Comparison of ENCODE assay signal across 1 cellular context in the genomic region with DNA sequence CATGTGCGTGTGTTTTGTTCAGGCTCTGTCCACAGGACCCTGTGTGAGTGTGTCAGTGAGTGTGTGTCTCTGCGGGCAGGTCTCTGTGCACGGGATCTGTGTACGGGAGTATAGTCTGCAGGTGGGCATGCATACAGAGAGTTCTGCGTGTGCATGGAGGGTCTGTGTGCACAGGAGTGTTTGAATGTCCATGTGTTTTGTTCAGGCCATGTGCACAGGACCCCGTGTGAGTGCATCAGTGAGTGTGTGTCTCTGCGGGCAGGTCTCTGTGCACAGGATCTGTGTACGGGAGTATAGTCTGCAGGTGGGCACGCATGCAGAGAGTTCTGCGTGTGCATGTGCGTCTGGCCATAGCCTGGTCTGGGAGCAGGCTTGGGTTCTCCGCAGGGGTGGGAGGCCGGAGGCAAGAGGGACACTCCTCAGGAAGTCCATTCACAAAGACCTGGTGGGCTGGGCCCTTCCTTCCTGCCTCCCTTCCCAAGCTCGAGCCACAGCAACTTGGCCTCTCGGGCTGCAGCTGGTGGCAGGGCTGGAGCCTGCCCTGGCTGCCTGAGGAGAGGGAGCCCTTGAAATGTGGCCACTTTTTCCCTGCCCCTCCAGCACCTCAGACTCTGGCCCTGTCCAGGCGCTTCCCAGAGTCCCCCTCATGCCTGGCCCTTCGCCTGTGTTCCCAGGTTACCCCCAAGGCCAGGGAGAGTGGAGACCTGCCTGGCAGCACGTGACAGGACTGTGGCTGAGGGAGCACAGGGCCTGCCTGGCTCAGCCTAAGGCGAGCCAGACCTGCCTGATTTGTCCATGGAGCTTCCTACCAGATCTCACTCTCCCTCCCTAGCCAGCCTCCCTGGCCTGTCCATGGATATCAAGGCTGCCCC.
TF ChIP-seq lines count a peak whose summit lies in the region.

No MANE protein-coding gene starts in this region.

TF ChIP-seq in HepG2, 621 proteins besides CTCF, POLR2A, EP300 and RAD21 (continued from another document and continues in another):
- TF ChIP-seq MLX (CRISPR knock-in tag; IDR thresholded peaks at IDR 0.05), result peak; percentile 59; the same call in 1 of the 2 replicates
- no peak for TF ChIP-seq FOSL1 (CRISPR knock-in tag; IDR thresholded peaks at IDR 0.05; ENCODE audit: borderline replicate concordance)
- TF ChIP-seq, protein P1, sequence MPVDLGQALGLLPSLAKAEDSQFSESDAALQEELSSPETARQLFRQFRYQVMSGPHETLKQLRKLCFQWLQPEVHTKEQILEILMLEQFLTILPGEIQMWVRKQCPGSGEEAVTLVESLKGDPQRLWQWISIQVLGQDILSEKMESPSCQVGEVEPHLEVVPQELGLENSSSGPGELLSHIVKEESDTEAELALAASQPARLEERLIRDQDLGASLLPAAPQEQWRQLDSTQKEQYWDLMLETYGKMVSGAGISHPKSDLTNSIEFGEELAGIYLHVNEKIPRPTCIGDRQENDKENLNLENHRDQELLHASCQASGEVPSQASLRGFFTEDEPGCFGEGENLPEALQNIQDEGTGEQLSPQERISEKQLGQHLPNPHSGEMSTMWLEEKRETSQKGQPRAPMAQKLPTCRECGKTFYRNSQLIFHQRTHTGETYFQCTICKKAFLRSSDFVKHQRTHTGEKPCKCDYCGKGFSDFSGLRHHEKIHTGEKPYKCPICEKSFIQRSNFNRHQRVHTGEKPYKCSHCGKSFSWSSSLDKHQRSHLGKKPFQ (CRISPR knock-in tag; IDR thresholded peaks at IDR 0.05; ENCODE audit: insufficient replicate concordance), result no peak
- TF ChIP-seq ZNF629 (CRISPR knock-in tag; conservative IDR thresholded peaks at IDR 0.05), result 0 out of 2 replicates have a peak, but pooled peaks have one; percentile 19
- no peak for TF ChIP-seq NFYC (CRISPR knock-in tag; IDR thresholded peaks at IDR 0.05)
- no peak for TF ChIP-seq ZNF530 (CRISPR knock-in tag; IDR thresholded peaks at IDR 0.05; ENCODE audit: low read depth)
- no peak for TF ChIP-seq ESRRA (CRISPR knock-in tag; IDR thresholded peaks at IDR 0.05; ENCODE audit: low read depth)
- TF ChIP-seq, protein P2, sequence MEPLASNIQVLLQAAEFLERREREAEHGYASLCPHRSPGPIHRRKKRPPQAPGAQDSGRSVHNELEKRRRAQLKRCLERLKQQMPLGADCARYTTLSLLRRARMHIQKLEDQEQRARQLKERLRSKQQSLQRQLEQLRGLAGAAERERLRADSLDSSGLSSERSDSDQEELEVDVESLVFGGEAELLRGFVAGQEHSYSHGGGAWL (CRISPR knock-in tag; IDR thresholded peaks at IDR 0.05), result peak; percentile 75; the same call in 1 of the 2 replicates
- TF ChIP-seq, protein P3, sequence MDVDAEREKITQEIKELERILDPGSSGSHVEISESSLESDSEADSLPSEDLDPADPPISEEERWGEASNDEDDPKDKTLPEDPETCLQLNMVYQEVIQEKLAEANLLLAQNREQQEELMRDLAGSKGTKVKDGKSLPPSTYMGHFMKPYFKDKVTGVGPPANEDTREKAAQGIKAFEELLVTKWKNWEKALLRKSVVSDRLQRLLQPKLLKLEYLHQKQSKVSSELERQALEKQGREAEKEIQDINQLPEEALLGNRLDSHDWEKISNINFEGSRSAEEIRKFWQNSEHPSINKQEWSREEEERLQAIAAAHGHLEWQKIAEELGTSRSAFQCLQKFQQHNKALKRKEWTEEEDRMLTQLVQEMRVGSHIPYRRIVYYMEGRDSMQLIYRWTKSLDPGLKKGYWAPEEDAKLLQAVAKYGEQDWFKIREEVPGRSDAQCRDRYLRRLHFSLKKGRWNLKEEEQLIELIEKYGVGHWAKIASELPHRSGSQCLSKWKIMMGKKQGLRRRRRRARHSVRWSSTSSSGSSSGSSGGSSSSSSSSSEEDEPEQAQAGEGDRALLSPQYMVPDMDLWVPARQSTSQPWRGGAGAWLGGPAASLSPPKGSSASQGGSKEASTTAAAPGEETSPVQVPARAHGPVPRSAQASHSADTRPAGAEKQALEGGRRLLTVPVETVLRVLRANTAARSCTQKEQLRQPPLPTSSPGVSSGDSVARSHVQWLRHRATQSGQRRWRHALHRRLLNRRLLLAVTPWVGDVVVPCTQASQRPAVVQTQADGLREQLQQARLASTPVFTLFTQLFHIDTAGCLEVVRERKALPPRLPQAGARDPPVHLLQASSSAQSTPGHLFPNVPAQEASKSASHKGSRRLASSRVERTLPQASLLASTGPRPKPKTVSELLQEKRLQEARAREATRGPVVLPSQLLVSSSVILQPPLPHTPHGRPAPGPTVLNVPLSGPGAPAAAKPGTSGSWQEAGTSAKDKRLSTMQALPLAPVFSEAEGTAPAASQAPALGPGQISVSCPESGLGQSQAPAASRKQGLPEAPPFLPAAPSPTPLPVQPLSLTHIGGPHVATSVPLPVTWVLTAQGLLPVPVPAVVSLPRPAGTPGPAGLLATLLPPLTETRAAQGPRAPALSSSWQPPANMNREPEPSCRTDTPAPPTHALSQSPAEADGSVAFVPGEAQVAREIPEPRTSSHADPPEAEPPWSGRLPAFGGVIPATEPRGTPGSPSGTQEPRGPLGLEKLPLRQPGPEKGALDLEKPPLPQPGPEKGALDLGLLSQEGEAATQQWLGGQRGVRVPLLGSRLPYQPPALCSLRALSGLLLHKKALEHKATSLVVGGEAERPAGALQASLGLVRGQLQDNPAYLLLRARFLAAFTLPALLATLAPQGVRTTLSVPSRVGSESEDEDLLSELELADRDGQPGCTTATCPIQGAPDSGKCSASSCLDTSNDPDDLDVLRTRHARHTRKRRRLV (CRISPR knock-in tag; IDR thresholded peaks at IDR 0.05), result no peak
- no peak for TF ChIP-seq SMARCC2 (IDR thresholded peaks at IDR 0.05)
- TF ChIP-seq AKAP8 (CRISPR knock-in tag; IDR thresholded peaks at IDR 0.05), result no peak
- no peak for TF ChIP-seq MTF2 (CRISPR knock-in tag; IDR thresholded peaks at IDR 0.05; ENCODE audit: borderline replicate concordance)
- TF ChIP-seq ZNF605 (CRISPR knock-in tag; IDR thresholded peaks at IDR 0.05), result no peak
- TF ChIP-seq FOXP1 (IDR thresholded peaks at IDR 0.05), result no peak
- no peak for TF ChIP-seq FOXP1 (CRISPR knock-in tag; IDR thresholded peaks at IDR 0.05)
- no peak for TF ChIP-seq KDM3A (CRISPR knock-in tag; IDR thresholded peaks at IDR 0.05; ENCODE audit: low read depth)
- TF ChIP-seq SUZ12 (IDR thresholded peaks at IDR 0.05; ENCODE audit: low read depth, low read length), result no peak
- TF ChIP-seq ZBTB49 (CRISPR knock-in tag; IDR thresholded peaks at IDR 0.05; ENCODE audit: borderline replicate concordance), result no peak
- TF ChIP-seq HOXA5 (CRISPR knock-in tag; IDR thresholded peaks at IDR 0.05), result no peak
- TF ChIP-seq ZNF660 (CRISPR knock-in tag; IDR thresholded peaks at IDR 0.05; ENCODE audit: borderline replicate concordance, low read depth), result no peak
- TF ChIP-seq NFRKB (IDR thresholded peaks at IDR 0.05), result no peak
- TF ChIP-seq, protein P4, sequence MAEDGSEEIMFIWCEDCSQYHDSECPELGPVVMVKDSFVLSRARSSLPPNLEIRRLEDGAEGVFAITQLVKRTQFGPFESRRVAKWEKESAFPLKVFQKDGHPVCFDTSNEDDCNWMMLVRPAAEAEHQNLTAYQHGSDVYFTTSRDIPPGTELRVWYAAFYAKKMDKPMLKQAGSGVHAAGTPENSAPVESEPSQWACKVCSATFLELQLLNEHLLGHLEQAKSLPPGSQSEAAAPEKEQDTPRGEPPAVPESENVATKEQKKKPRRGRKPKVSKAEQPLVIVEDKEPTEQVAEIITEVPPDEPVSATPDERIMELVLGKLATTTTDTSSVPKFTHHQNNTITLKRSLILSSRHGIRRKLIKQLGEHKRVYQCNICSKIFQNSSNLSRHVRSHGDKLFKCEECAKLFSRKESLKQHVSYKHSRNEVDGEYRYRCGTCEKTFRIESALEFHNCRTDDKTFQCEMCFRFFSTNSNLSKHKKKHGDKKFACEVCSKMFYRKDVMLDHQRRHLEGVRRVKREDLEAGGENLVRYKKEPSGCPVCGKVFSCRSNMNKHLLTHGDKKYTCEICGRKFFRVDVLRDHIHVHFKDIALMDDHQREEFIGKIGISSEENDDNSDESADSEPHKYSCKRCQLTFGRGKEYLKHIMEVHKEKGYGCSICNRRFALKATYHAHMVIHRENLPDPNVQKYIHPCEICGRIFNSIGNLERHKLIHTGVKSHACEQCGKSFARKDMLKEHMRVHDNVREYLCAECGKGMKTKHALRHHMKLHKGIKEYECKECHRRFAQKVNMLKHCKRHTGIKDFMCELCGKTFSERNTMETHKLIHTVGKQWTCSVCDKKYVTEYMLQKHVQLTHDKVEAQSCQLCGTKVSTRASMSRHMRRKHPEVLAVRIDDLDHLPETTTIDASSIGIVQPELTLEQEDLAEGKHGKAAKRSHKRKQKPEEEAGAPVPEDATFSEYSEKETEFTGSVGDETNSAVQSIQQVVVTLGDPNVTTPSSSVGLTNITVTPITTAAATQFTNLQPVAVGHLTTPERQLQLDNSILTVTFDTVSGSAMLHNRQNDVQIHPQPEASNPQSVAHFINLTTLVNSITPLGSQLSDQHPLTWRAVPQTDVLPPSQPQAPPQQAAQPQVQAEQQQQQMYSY (CRISPR knock-in tag; IDR thresholded peaks at IDR 0.05), result no peak
- TF ChIP-seq NR1H2 (CRISPR knock-in tag; IDR thresholded peaks at IDR 0.05; ENCODE audit: borderline replicate concordance, low read depth), result no peak
- no peak for TF ChIP-seq EZH2 (conservative IDR thresholded peaks at IDR 0.05; ENCODE audit: low read depth, low read length)
- TF ChIP-seq ZFY (CRISPR knock-in tag; IDR thresholded peaks at IDR 0.05), result peak; percentile 88
- TF ChIP-seq ZBTB26 (CRISPR knock-in tag; IDR thresholded peaks at IDR 0.05; ENCODE audit: borderline replicate concordance), result peak; percentile 75
- no peak for TF ChIP-seq GMEB1 (CRISPR knock-in tag; IDR thresholded peaks at IDR 0.05; ENCODE audit: borderline replicate concordance)
- TF ChIP-seq AHR (CRISPR knock-in tag; IDR thresholded peaks at IDR 0.05), result no peak; the same call in 1 of the 2 replicates
- no peak for TF ChIP-seq CCDC6 (CRISPR knock-in tag; IDR thresholded peaks at IDR 0.05)
- TF ChIP-seq MYNN (CRISPR knock-in tag; IDR thresholded peaks at IDR 0.05; ENCODE audit: low read depth), result no peak; the same call in 1 of the 2 replicates
- TF ChIP-seq NFE2L1 (CRISPR knock-in tag; IDR thresholded peaks at IDR 0.05; ENCODE audit: borderline replicate concordance), result no peak; the same call in 1 of the 2 replicates
- no peak for TF ChIP-seq PTBP1 (IDR thresholded peaks at IDR 0.05; ENCODE audit: low read depth, low read length, poor library complexity, severe bottlenecking)
- TF ChIP-seq, protein P5, sequence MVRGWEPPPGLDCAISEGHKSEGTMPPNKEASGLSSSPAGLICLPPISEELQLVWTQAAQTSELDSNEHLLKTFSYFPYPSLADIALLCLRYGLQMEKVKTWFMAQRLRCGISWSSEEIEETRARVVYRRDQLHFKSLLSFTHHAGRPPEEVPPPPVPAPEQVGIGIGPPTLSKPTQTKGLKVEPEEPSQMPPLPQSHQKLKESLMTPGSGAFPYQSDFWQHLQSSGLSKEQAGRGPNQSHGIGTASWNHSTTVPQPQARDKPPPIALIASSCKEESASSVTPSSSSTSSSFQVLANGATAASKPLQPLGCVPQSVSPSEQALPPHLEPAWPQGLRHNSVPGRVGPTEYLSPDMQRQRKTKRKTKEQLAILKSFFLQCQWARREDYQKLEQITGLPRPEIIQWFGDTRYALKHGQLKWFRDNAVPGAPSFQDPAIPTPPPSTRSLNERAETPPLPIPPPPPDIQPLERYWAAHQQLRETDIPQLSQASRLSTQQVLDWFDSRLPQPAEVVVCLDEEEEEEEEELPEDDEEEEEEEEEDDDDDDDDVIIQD (CRISPR knock-in tag; IDR thresholded peaks at IDR 0.05; ENCODE audit: low read depth), result no peak
- no peak for TF ChIP-seq ISX (CRISPR knock-in tag; conservative IDR thresholded peaks at IDR 0.05)
- no peak for TF ChIP-seq KLF12 (CRISPR knock-in tag; IDR thresholded peaks at IDR 0.05; ENCODE audit: borderline replicate concordance)
